Comparison of ENCODE assay signal across 12 cellular contexts in the genomic region with DNA sequence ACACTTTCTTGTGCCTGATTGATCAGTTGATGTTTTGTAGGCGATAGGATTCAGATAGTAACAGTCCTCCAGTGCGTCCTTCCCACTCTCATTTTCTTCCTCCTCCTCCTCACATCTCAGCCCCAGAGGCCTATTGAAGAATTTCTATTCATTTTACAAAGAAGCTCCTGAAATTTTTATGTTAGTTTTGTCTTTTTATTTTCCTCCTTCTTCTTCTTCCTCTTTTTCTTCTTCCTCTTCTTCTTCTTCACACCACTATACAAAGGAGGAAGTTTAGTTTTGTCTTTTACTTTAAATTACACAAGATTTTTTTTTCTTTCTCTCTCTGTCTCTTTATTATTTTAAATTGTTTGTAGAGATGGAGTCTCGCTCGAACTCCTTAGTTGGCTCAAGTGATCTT. TPM values are rescaled to one million over a fixed set of nuclear protein-coding genes. Genes with fewer than 3 reads are reported as not detected.
A peak's percentile ranks its signal among the peaks of the same experiment; 100 is the strongest.
DNase-seq lines count a peak whose midpoint lies in the region; ATAC-seq and TF ChIP-seq lines count a peak whose summit lies in the region.
"Had no signal": no experiment of that assay in that cellular context is flagged by ENCODE, and none has a peak within 500 bp of the region (broad histone marks: within the 10 kb centered on the region; RNA-seq: fewer than 3 reads in every experiment).

No MANE protein-coding gene starts in this region.

- H3K27me3 Mint-ChIP-seq in activated naive CD4-positive, alpha-beta T cell treated with anti-CD3 and anti-CD28 coated beads, Interleukin-2, amount 10 ng/mL, durations not matched to agents 7 days and 5 days: no peaks in the 10 kb centered on the region
- H3K27me3 Mint-ChIP-seq in effector memory CD8-positive, alpha-beta T cell: no peaks in the 10 kb centered on the region

- TF ChIP-seq CTCF in tibial nerve (IDR thresholded peaks at IDR 0.05): no peak

- peak overlapping the region; percentile 53 for H3K27ac Mint-ChIP-seq in activated naive CD4-positive, alpha-beta T cell treated with anti-CD3 and anti-CD28 coated beads, Interleukin-2, amount 10 ng/mL, durations not matched to agents 7 days and 5 days
- peak overlapping the region; percentile 84 to 95 for H3K27ac Mint-ChIP-seq in effector memory CD8-positive, alpha-beta T cell

- no peak for ATAC-seq in effector memory CD8-positive, alpha-beta T cell (replicated peaks)
- no peak for ATAC-seq in HG02884 (IDR thresholded peaks at IDR 0.05; ENCODE audit: unreplicated experiment)
- no peak for ATAC-seq in GM19328 (IDR thresholded peaks at IDR 0.05; ENCODE audit: unreplicated experiment)

- DNase-seq in activated naive CD4-positive, alpha-beta T cell treated with anti-CD3 and anti-CD28 coated beads, Interleukin-2, amount 10 ng/mL, durations not matched to agents 7 days and 5 days: no peak
- DNase-seq in activated naive CD4-positive, alpha-beta T cell treated with Interleukin-2 at 50 U/mL for 16 hours: no peak
- peak; percentile 83 for DNase-seq in SKM-1 treated with dmso at 0.1 percent for 144 hours (lab: John Stamatoyannopoulos, UW; ENCODE audit: unreplicated experiment)
- no peak for DNase-seq in effector memory CD8-positive, alpha-beta T cell
- no peak for DNase-seq in tibial nerve (ENCODE audit: low spot score in 2 of 2)
- no peak for DNase-seq in DMS153 (lab: John Stamatoyannopoulos, UW)
- DNase-seq: activated gamma-delta T cell treated with Interleukin-2 at 50 U/mL for 16 hours, GDM1, KG1 had no signal

- peaks cover 48% of the 10 kb centered on the region for H3K4me1 Mint-ChIP-seq in activated naive CD4-positive, alpha-beta T cell treated with anti-CD3 and anti-CD28 coated beads, Interleukin-2, amount 10 ng/mL, durations not matched to agents 7 days and 5 days
- peaks cover 24 to 34% of the 10 kb centered on the region in 2 donors for H3K4me1 Mint-ChIP-seq in effector memory CD8-positive, alpha-beta T cell (ENCODE audit: low read depth in 2 of 2)

- CTCF ChIA-PET in activated naive CD4-positive, alpha-beta T cell treated with anti-CD3 and anti-CD28 coated beads, Interleukin-2, amount 10 ng/mL, durations not matched to agents 7 days and 5 days (lab: Charles Lee): interaction anchor here (0.9 kb wide), 1 partner anchor 15 kb away, joined by 3 read pairs; no protein-coding TSS in a partner anchor

- no peak for TF ChIP-seq EP300 in tibial nerve (IDR thresholded peaks at IDR 0.05)

- peaks cover 0 to 39% (median 16%) of the 10 kb centered on the region in 4 donors for H3K4me1 ChIP-seq in tibial nerve

- H3K36me3 Mint-ChIP-seq in activated naive CD4-positive, alpha-beta T cell treated with anti-CD3 and anti-CD28 coated beads, Interleukin-2, amount 10 ng/mL, durations not matched to agents 7 days and 5 days: peaks cover 31% of the 10 kb centered on the region
- peaks cover 12% of the 10 kb centered on the region for H3K36me3 Mint-ChIP-seq in effector memory CD8-positive, alpha-beta T cell (ENCODE audit: insufficient read depth)

- H3K36me3 ChIP-seq in tibial nerve: no peaks in the 10 kb centered on the region

- no peak overlapping the region for H3K4me3 ChIP-seq in tibial nerve

- H3K9me3 Mint-ChIP-seq in activated naive CD4-positive, alpha-beta T cell treated with anti-CD3 and anti-CD28 coated beads, Interleukin-2, amount 10 ng/mL, durations not matched to agents 7 days and 5 days: peaks cover 7% of the 10 kb centered on the region
- H3K9me3 Mint-ChIP-seq in effector memory CD8-positive, alpha-beta T cell: no peaks in the 10 kb centered on the region

- no peak overlapping the region for H3K4me3 Mint-ChIP-seq in activated naive CD4-positive, alpha-beta T cell treated with anti-CD3 and anti-CD28 coated beads, Interleukin-2, amount 10 ng/mL, durations not matched to agents 7 days and 5 days
- peak overlapping the region; percentile 4 to 14 for H3K4me3 Mint-ChIP-seq in effector memory CD8-positive, alpha-beta T cell

- 84 to 89% methylated on average over 4 of the region's 4 CpGs for WGBS in tibial nerve, 2 donors

- H3K27ac ChIP-seq in tibial nerve: peak overlapping the region in 3 of 4 donors; percentile 20 to 89 (median 46)
- H3K27ac ChIP-seq: VCaP had no signal

- TF ChIP-seq POLR2A in tibial nerve (IDR thresholded peaks at IDR 0.05): no peak

- H3K27me3 ChIP-seq in tibial nerve: no peaks in the 10 kb centered on the region

- peaks cover 0 to 8% (median 0%) of the 10 kb centered on the region in 4 donors for H3K9me3 ChIP-seq in tibial nerve

RNA-seq across cellular contexts. Expression of a gene that starts 19.1 kb away (rescaled TPM):
- 10 to 100 TPM; 15.7 to 29.0 (median 17.1) TPM for total RNA-seq in tibial nerve

RNA-seq across cellular contexts. Expression of a gene that starts 23.2 kb away (rescaled TPM):
- total RNA-seq in tibial nerve: not detected

RNA-seq across cellular contexts. Expression of a gene that starts 36.6 kb away (rescaled TPM):
- 10 to 100 TPM in 3 of 4 donors, 1 to 10 TPM in 1; 9.4 to 27.8 (median 14.0) TPM for total RNA-seq in tibial nerve
